In the genomic region with DNA sequence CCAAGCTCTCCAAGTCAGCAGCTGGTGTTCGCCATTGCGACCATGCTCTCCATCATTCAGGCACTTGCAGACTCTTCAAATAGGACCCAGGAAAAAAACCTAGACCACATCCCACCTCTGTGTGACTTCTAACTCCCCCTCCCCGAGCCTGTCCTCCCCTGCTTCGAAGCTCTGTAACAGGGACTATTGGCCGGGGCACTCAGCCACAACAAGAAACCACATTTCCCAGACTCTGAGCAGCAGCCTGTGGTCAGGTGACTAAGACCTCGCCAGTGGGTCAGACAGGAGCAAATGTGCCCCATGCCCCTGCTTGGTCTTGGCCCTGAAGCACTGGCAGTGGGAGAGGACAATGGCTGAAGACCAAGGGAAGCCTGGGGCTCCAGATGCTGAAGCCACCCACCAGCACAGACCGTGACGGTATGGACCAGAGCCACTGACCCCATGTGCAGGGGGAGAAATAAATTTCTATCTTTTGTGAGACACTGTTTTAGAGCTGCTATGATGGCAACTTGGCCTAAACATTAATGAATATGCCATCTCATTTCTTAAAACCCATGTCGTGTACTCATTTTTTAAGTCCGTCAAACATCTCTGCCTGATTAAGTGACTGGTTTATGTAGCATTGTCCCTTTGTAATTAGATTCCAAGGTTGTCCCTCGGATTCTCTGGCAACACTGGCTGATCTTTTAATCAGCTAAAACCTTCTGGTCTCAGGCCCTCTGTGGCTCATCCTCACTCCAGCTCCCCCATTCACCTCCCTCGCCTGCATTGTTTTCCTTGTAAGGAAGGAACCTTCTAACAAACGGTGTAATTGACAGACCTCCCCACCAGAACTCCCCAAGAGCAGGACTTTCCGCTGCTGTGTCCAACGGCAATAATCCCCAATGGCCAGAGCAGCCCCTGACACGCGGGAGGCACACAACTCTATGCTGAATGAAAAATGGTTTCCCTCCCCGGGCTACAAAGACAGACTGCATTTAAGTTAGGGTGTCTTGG, we compare ENCODE assay signal across 8 cellular contexts.
A peak's percentile ranks its signal among the peaks of the same experiment; 100 is the strongest.
DNase-seq lines count a peak whose midpoint lies in the region; ATAC-seq and TF ChIP-seq lines count a peak whose summit lies in the region.

No MANE protein-coding gene starts in this region.

- H3K4me3 ChIP-seq in brain microvascular endothelial cell (ENCODE audit: low read depth, low read length) = no peak overlapping the region

- in situ Hi-C loops in brain microvascular endothelial cell (cut with HindIII; ENCODE audit: low pct_ligation_motif_present, low sequenced_read_pairs) = no loop called here

- no peak for TF ChIP-seq CTCF in brain microvascular endothelial cell (IDR thresholded peaks at IDR 0.05; ENCODE audit: low read depth, low read length, missing control alignments)

- DNase-seq in Daoy (ENCODE audit: low read depth) = peak; percentile 76
- DNase-seq in brain microvascular endothelial cell = peak; percentile 66
- peak; percentile 28 to 42 for DNase-seq in stimulated activated CD8-positive, alpha-beta memory T cell treated with anti-CD3 and anti-CD28 coated beads, Interleukin-15, amount 100 ng/mL, for 48 hours (ENCODE audit: low read depth in 2 of 2)
- no peak for DNase-seq in SIG-M5 treated with dmso at 0.1 percent for 504 hours (lab: John Stamatoyannopoulos, UW; ENCODE audit: unreplicated experiment)
- no peak for DNase-seq in DMS153 treated with DMSO at 0.1 percent for 48 hours (lab: John Stamatoyannopoulos, UW; ENCODE audit: unreplicated experiment)
- DNase-seq in stimulated activated naive CD4-positive, alpha-beta T cell treated with Interleukin-2 at 50 U/mL for 16 hours (lab: John Stamatoyannopoulos, UW) = no peak

- H3K36me3 ChIP-seq in brain microvascular endothelial cell (replicated peaks) = peaks cover 15% of the 10 kb centered on the region

- H3K27me3 Mint-ChIP-seq in IgD-negative memory B cell = no peaks in the 10 kb centered on the region

- ATAC-seq in GM21381 (IDR thresholded peaks at IDR 0.05; ENCODE audit: unreplicated experiment) = peak; percentile 43

- no peaks in the 10 kb centered on the region for H3K36me3 Mint-ChIP-seq in IgD-negative memory B cell

- peak overlapping the region in 3 of 4 donors; percentile 9 to 87 (median 70) for H3K4me3 Mint-ChIP-seq in IgD-negative memory B cell

- H3K9me3 Mint-ChIP-seq in IgD-negative memory B cell = no peaks in the 10 kb centered on the region

- peak overlapping the region; percentile 37 to 78 (median 61) for H3K27ac Mint-ChIP-seq in IgD-negative memory B cell

- H3K27me3 ChIP-seq in brain microvascular endothelial cell (replicated peaks) = no peaks in the 10 kb centered on the region

- H3K27ac ChIP-seq in brain microvascular endothelial cell = peak overlapping the region; percentile 93

- H3K4me1 Mint-ChIP-seq in IgD-negative memory B cell = peaks cover 43 to 53% (median 44%) of the 10 kb centered on the region in 3 donors

Comparison
In these comparisons a context has a peak if more than half of its experiments do, and no peak if none do; other contexts are left out.
1. DNase-seq: peak in Daoy (single experiment), brain microvascular endothelial cell (single experiment) and stimulated activated CD8-positive, alpha-beta memory T cell treated with anti-CD3 and anti-CD28 coated beads, Interleukin-15, amount 100 ng/mL, for 48 hours (2 of 2); none in SIG-M5 treated with dmso at 0.1 percent for 504 hours (single experiment), DMS153 treated with DMSO at 0.1 percent for 48 hours (single experiment) and stimulated activated naive CD4-positive, alpha-beta T cell treated with Interleukin-2 at 50 U/mL for 16 hours (single experiment).